ENCODE assay signal across 9 cellular contexts in genomic region chr19:49084206-49085019, GRCh38. TPM values are rescaled to one million over a fixed set of nuclear protein-coding genes. Genes with fewer than 3 reads are reported as not detected.
DNase-seq lines count a peak whose midpoint lies in the region; ATAC-seq, FAIRE-seq and TF ChIP-seq lines count a peak whose summit lies in the region.
"Had no signal": no experiment of that assay in that cellular context is flagged by ENCODE, and none has a peak within 500 bp of the region (broad histone marks: within the 10 kb centered on the region; RNA-seq: fewer than 3 reads in every experiment).

No MANE protein-coding gene starts in this region.

- 45 to 73% (median 65%) methylated on average over 26 of the region's 26 CpGs for WGBS in adipose tissue, 3 donors
- WGBS in HepG2 (ENCODE audit: low lambda C conversion rate) = 57% methylated on average over 26 of the region's 26 CpGs
- WGBS in thyroid gland, 2 donors = 51 to 56% methylated on average over 26 of the region's 26 CpGs

- CTCF ChIA-PET in HepG2 (lab: Yijun Ruan, JAX; ENCODE audit: low intra/inter-chr PET ratio, low total read pairs) = no interaction called here

- no peak for TF ChIP-seq RAD21 in HepG2 (CRISPR knock-in tag; IDR thresholded peaks at IDR 0.05)

- peak overlapping the region; percentile 98 to 100 for H3K4me3 Mint-ChIP-seq in activated T-cell treated with anti-CD3 and anti-CD28 coated beads, Interleukin-2, amount 50 U/mL, for 72 hours

- H3K36me3 Mint-ChIP-seq in activated T-cell treated with anti-CD3 and anti-CD28 coated beads, Interleukin-2, amount 50 U/mL, for 72 hours (ENCODE audit: insufficient read depth in 2 of 2) = peaks cover 8 to 18% of the 10 kb centered on the region in 2 donors

- no peak for TF ChIP-seq EP300 in HepG2 (IDR thresholded peaks at IDR 0.05; ENCODE audit: low read depth in 2 of 2, low read length in 2 of 2)
- TF ChIP-seq EP300 in HepG2 (CRISPR knock-in tag; IDR thresholded peaks at IDR 0.05; ENCODE audit: borderline replicate concordance) = no peak

- peaks cover 53% of the 10 kb centered on the region for H3K4me1 ChIP-seq in HepG2 (ENCODE audit: insufficient read depth, low read length)
- peaks cover 11 to 25% of the 10 kb centered on the region in 2 donors for H3K4me1 ChIP-seq in thyroid gland

- intact Hi-C loops in HepG2 (cut with micrococcal nuclease; ENCODE audit: unreplicated experiment) = no loop called here
- intact Hi-C loops in thyroid gland (cut with DNase I) = no loop called here
- intact Hi-C loops in sciatic nerve (cut with DNase I) = loop anchor here (10.0 kb wide), 1 partner anchor 60 kb away; no protein-coding TSS in a partner anchor

- H3K4me1 Mint-ChIP-seq in activated T-cell treated with anti-CD3 and anti-CD28 coated beads, Interleukin-2, amount 50 U/mL, for 72 hours (ENCODE audit: low read depth) = peaks cover 38% of the 10 kb centered on the region

- H3K27ac ChIP-seq in adipose tissue (ENCODE audit: low read depth, low read length) = peak overlapping the region; percentile 40
- peak overlapping the region; percentile 94 for H3K27ac ChIP-seq in HepG2 (ENCODE audit: extremely low read length, insufficient read depth, low read length)
- H3K27ac ChIP-seq in thyroid gland = peak overlapping the region; percentile 70 to 89 (median 79)

- BruUV-seq in HepG2 (replicated peaks; lab: Mats Ljungman, UMichigan) = no TSS peak

- H3K9me3 ChIP-seq in HepG2 (ENCODE audit: low read length) = no peaks in the 10 kb centered on the region; the same call in 1 of the 2 replicates
- H3K9me3 ChIP-seq in thyroid gland = no peaks in the 10 kb centered on the region

- H3K27me3 ChIP-seq in HepG2 (ENCODE audit: control insufficient read depth in 1 of 2, insufficient read depth in 2 of 2, low read length in 2 of 2) = no peaks in the 10 kb centered on the region; a peak in 1 of 5 replicates
- H3K27me3 ChIP-seq in thyroid gland = no peaks in the 10 kb centered on the region

- H3K4me2 ChIP-seq in HepG2 (ENCODE audit: low read depth, low read length) = peak overlapping the region; percentile 79

- H3K4me3 ChIP-seq in HepG2 (replicated peaks in 1 of 3; ENCODE audit: insufficient read depth in 1 of 3, low read depth in 2 of 3, low read length in 3 of 3) = peak overlapping the region; percentile 25 to 91 (median 45); a peak in 5 of 6 replicates
- peak overlapping the region in 1 of 3 donors; percentile 18 for H3K4me3 ChIP-seq in thyroid gland (replicated peaks in 1 of 3)

- FAIRE-seq in HepG2 (lab: Jason Lieb, UNC) (no peak), urothelium cell line (lab: Jason Lieb, UNC) (no peak)

- H3K36me3 ChIP-seq in HepG2 (replicated peaks in 1 of 2; ENCODE audit: control insufficient read depth in 1 of 2, insufficient read depth in 2 of 2, low read length in 2 of 2) (peaks cover 10 to 14% of the 10 kb centered on the region in 2 experiments), thyroid gland (peaks cover 0 to 3% of the 10 kb centered on the region in 2 donors)

- peak overlapping the region; percentile 99 for H3K9ac ChIP-seq in HepG2 (ENCODE audit: insufficient read depth, low read depth, low read length)

- H3K27me3 Mint-ChIP-seq in activated T-cell treated with anti-CD3 and anti-CD28 coated beads, Interleukin-2, amount 50 U/mL, for 72 hours (ENCODE audit: low read depth) = peaks cover 7% of the 10 kb centered on the region

- in situ Hi-C loops in HepG2 (cut with HindIII; ENCODE audit: extremely low pct_ligation_motif_present, low pct_unique_long_range_greater_than_20kb) = no loop called here

- no peak for DNase-seq in activated T-cell treated with anti-CD3 and anti-CD28 coated beads, Interleukin-2, amount 50 U/mL, for 72 hours
- no peak for DNase-seq in activated T-cell treated with anti-CD3 and anti-CD28 coated beads for 4 hours
- DNase-seq in HepG2 (ENCODE audit: low spot score) = no peak
- DNase-seq in thyroid gland = peak; percentile 42 to 43
- DNase-seq in C1 segment of cervical spinal cord (lab: John Stamatoyannopoulos, UW) = no peak
- DNase-seq in sciatic nerve (ENCODE audit: low spot score) = no peak
- no peak for DNase-seq in urothelium cell line (ENCODE audit: low spot score)

- H4K20me1 ChIP-seq in HepG2 (ENCODE audit: insufficient read depth, low read length) = peaks cover 33% of the 10 kb centered on the region

- peaks cover 38% of the 10 kb centered on the region for H3K79me2 ChIP-seq in HepG2 (ENCODE audit: insufficient read depth, low read length)

- H3K27ac Mint-ChIP-seq in activated T-cell treated with anti-CD3 and anti-CD28 coated beads, Interleukin-2, amount 50 U/mL, for 72 hours = peak overlapping the region; percentile 83

- TF ChIP-seq POLR2A in HepG2 (IDR thresholded peaks at IDR 0.05; ENCODE audit: insufficient read depth in 1 of 2, low read depth in 2 of 2, low read length in 2 of 2) (no peak), thyroid gland (IDR thresholded peaks at IDR 0.05) (no peak)

- POLR2A ChIA-PET in HepG2 (lab: Yijun Ruan, JAX) = no interaction called here

- H3K9me3 Mint-ChIP-seq in activated T-cell treated with anti-CD3 and anti-CD28 coated beads, Interleukin-2, amount 50 U/mL, for 72 hours = no peaks in the 10 kb centered on the region

- peak overlapping the region; percentile 24 for H2AFZ ChIP-seq in HepG2 (ENCODE audit: low read length)

- TF ChIP-seq CTCF in HepG2 (CRISPR knock-in tag; IDR thresholded peaks at IDR 0.05) (no peak), thyroid gland (IDR thresholded peaks at IDR 0.05) (no peak)

- no peak for ATAC-seq in activated T-cell treated with anti-CD3 and anti-CD28 coated beads, Interleukin-2, amount 50 U/mL, for 72 hours (replicated peaks in 1 of 2)
- ATAC-seq in HepG2 (peak; percentile 8; the same call in 2 of the 3 replicates), sciatic nerve (no peak)

RNA-seq across cellular contexts. Expression of gene SNRNP70, which starts 0.8 kb away (rescaled TPM):
- total RNA-seq in activated T-cell treated with anti-CD3 and anti-CD28 coated beads, Interleukin-2, amount 50 U/mL, for 72 hours = 100 to 1,000 TPM; 165 to 175 TPM
- polyA plus RNA-seq in adipose tissue (100 to 1,000 TPM; 170 to 188 (median 186) TPM), HepG2 (2011; rRNA removed) (210 and 272 TPM in 2 replicates)
- total RNA-seq in HepG2 (2016; rRNA removed; fragmentation: Illumina TruSeq; extraction: Trizol) (85.9 and 150 TPM in 2 replicates), thyroid gland (100 to 1,000 TPM; 253 to 388 (median 305) TPM), sciatic nerve (299 TPM)
- total RNA-seq in HepG2 (2016; cell fraction: cytosol; rRNA removed; fragmentation: Illumina TruSeq; extraction: Trizol; ENCODE audit: low read depth) = 11.5 and 14.5 TPM in 2 replicates
- 75.6 and 153 TPM in 2 replicates for total RNA-seq in HepG2 (2016; cell fraction: insoluble cytoplasmic fraction; rRNA removed; fragmentation: Illumina TruSeq; extraction: Trizol)
- 24.7 and 25.3 TPM in 2 replicates for total RNA-seq in HepG2 (2016; cell fraction: membrane; rRNA removed; fragmentation: Illumina TruSeq; extraction: Trizol)
- 111 and 131 TPM in 2 replicates for total RNA-seq in HepG2 (2016; cell fraction: nucleus; rRNA removed; fragmentation: Illumina TruSeq; extraction: Trizol)
- 54.3 and 101 TPM in 2 replicates for polyA plus RNA-seq in HepG2 (2011; cell fraction: cytosol; rRNA removed)
- 2,510 and 2,895 TPM in 2 replicates for polyA plus RNA-seq in HepG2 (2011; cell fraction: nucleus; rRNA removed)
- 150 and 238 TPM in 2 replicates for polyA plus RNA-seq in HepG2 (2012)
- 10.9 and 11.3 TPM in 2 replicates for polyA plus RNA-seq in HepG2 (2016; cell fraction: cytosol; fragmentation: Illumina TruSeq; extraction: Trizol; ENCODE audit: low read depth)
- 110 and 134 TPM in 2 replicates for polyA plus RNA-seq in HepG2 (2016; cell fraction: insoluble cytoplasmic fraction; fragmentation: Illumina TruSeq; extraction: Trizol; ENCODE audit: low read depth)
- polyA plus RNA-seq in HepG2 (2016; cell fraction: membrane; fragmentation: Illumina TruSeq; extraction: Trizol; ENCODE audit: low read depth) = 12.6 and 14.1 TPM in 2 replicates
- polyA plus RNA-seq in HepG2 (2016; cell fraction: nucleus; fragmentation: Illumina TruSeq; extraction: Trizol; ENCODE audit: insufficient read depth, low read depth) = 389 and 398 TPM in 2 replicates
- 69.0 and 98.0 TPM in 2 replicates for polyA minus RNA-seq in HepG2 (2011; rRNA and poly(A)+ RNA removed; ENCODE audit: low replicate concordance)
- polyA minus RNA-seq in HepG2 (2011; cell fraction: cytosol; rRNA and poly(A)+ RNA removed) = 31.5 and 36.6 TPM in 2 replicates
- 105 and 134 TPM in 2 replicates for polyA minus RNA-seq in HepG2 (2011; cell fraction: nucleus; rRNA and poly(A)+ RNA removed)

RNA-seq across cellular contexts. Expression of gene KCNA7, which starts 11.9 kb away (rescaled TPM):
- not detected for total RNA-seq in activated T-cell treated with anti-CD3 and anti-CD28 coated beads, Interleukin-2, amount 50 U/mL, for 72 hours
- polyA plus RNA-seq in adipose tissue (under 1 TPM in 1 of 3 donors, not detected in 2; 0.03 TPM), HepG2 (2011; rRNA removed) (not detected in 2 replicates)
- total RNA-seq in HepG2 (2016; rRNA removed; fragmentation: Illumina TruSeq; extraction: Trizol) (not detected in 2 replicates), thyroid gland (not detected), sciatic nerve (not detected)
- not detected in 2 replicates for total RNA-seq in HepG2 (2016; cell fraction: cytosol; rRNA removed; fragmentation: Illumina TruSeq; extraction: Trizol; ENCODE audit: low read depth)
- total RNA-seq in HepG2 (2016; cell fraction: insoluble cytoplasmic fraction; rRNA removed; fragmentation: Illumina TruSeq; extraction: Trizol) = not detected in 2 replicates
- total RNA-seq in HepG2 (2016; cell fraction: membrane; rRNA removed; fragmentation: Illumina TruSeq; extraction: Trizol) = not detected in 2 replicates
- total RNA-seq in HepG2 (2016; cell fraction: nucleus; rRNA removed; fragmentation: Illumina TruSeq; extraction: Trizol) = not detected in 2 replicates
- polyA plus RNA-seq in HepG2 (2011; cell fraction: cytosol; rRNA removed) = not detected in 2 replicates
- not detected in 2 replicates for polyA plus RNA-seq in HepG2 (2011; cell fraction: nucleus; rRNA removed)
- polyA plus RNA-seq in HepG2 (2012) = not detected in 2 replicates
- not detected in 2 replicates for polyA plus RNA-seq in HepG2 (2016; cell fraction: cytosol; fragmentation: Illumina TruSeq; extraction: Trizol; ENCODE audit: low read depth)
- polyA plus RNA-seq in HepG2 (2016; cell fraction: insoluble cytoplasmic fraction; fragmentation: Illumina TruSeq; extraction: Trizol; ENCODE audit: low read depth) = not detected in 2 replicates
- not detected in 2 replicates for polyA plus RNA-seq in HepG2 (2016; cell fraction: membrane; fragmentation: Illumina TruSeq; extraction: Trizol; ENCODE audit: low read depth)
- polyA plus RNA-seq in HepG2 (2016; cell fraction: nucleus; fragmentation: Illumina TruSeq; extraction: Trizol; ENCODE audit: insufficient read depth, low read depth) = not detected in 2 replicates
- polyA minus RNA-seq in HepG2 (2011; rRNA and poly(A)+ RNA removed; ENCODE audit: low replicate concordance) = not detected in 2 replicates
- not detected in 2 replicates for polyA minus RNA-seq in HepG2 (2011; cell fraction: cytosol; rRNA and poly(A)+ RNA removed)
- not detected in 2 replicates for polyA minus RNA-seq in HepG2 (2011; cell fraction: nucleus; rRNA and poly(A)+ RNA removed)

RNA-seq across cellular contexts. Expression of gene NTF4, which starts 19.8 kb away (rescaled TPM):
- not detected for total RNA-seq in activated T-cell treated with anti-CD3 and anti-CD28 coated beads, Interleukin-2, amount 50 U/mL, for 72 hours
- polyA plus RNA-seq in adipose tissue = under 1 TPM in 1 of 3 donors, not detected in 2; 0.09 TPM
- not detected in 2 replicates for total RNA-seq in HepG2 (2016; rRNA removed; fragmentation: Illumina TruSeq; extraction: Trizol)
- not detected in 2 replicates for total RNA-seq in HepG2 (2016; cell fraction: cytosol; rRNA removed; fragmentation: Illumina TruSeq; extraction: Trizol; ENCODE audit: low read depth)
- total RNA-seq in HepG2 (2016; cell fraction: insoluble cytoplasmic fraction; rRNA removed; fragmentation: Illumina TruSeq; extraction: Trizol) = not detected in 2 replicates
- not detected in 2 replicates for total RNA-seq in HepG2 (2016; cell fraction: membrane; rRNA removed; fragmentation: Illumina TruSeq; extraction: Trizol)
- total RNA-seq in HepG2 (2016; cell fraction: nucleus; rRNA removed; fragmentation: Illumina TruSeq; extraction: Trizol) = not detected in 2 replicates
- polyA plus RNA-seq in HepG2 (2011; rRNA removed) = not detected in 2 replicates
- not detected in 2 replicates for polyA plus RNA-seq in HepG2 (2011; cell fraction: cytosol; rRNA removed)
- polyA plus RNA-seq in HepG2 (2011; cell fraction: nucleus; rRNA removed) = not detected in 2 replicates
- polyA plus RNA-seq in HepG2 (2012) = not detected in 2 replicates
- polyA plus RNA-seq in HepG2 (2016; cell fraction: cytosol; fragmentation: Illumina TruSeq; extraction: Trizol; ENCODE audit: low read depth) = not detected in 2 replicates
- not detected in 2 replicates for polyA plus RNA-seq in HepG2 (2016; cell fraction: insoluble cytoplasmic fraction; fragmentation: Illumina TruSeq; extraction: Trizol; ENCODE audit: low read depth)
- not detected in 2 replicates for polyA plus RNA-seq in HepG2 (2016; cell fraction: membrane; fragmentation: Illumina TruSeq; extraction: Trizol; ENCODE audit: low read depth)
- polyA plus RNA-seq in HepG2 (2016; cell fraction: nucleus; fragmentation: Illumina TruSeq; extraction: Trizol; ENCODE audit: insufficient read depth, low read depth) = not detected in 2 replicates
- polyA minus RNA-seq in HepG2 (2011; rRNA and poly(A)+ RNA removed; ENCODE audit: low replicate concordance) = not detected in 2 replicates
- polyA minus RNA-seq in HepG2 (2011; cell fraction: cytosol; rRNA and poly(A)+ RNA removed) = not detected in 2 replicates
- polyA minus RNA-seq in HepG2 (2011; cell fraction: nucleus; rRNA and poly(A)+ RNA removed) = not detected in 2 replicates
- total RNA-seq in thyroid gland = under 1 TPM in 1 of 4 donors, not detected in 3; 0.33 TPM
- total RNA-seq in sciatic nerve = not detected
- total RNA-seq: SK-MEL-5 had no signal

RNA-seq across cellular contexts. Expression of gene CGB7, which starts 26.9 kb away (rescaled TPM):
- total RNA-seq in activated T-cell treated with anti-CD3 and anti-CD28 coated beads, Interleukin-2, amount 50 U/mL, for 72 hours = not detected
- polyA plus RNA-seq in adipose tissue = 1 to 10 TPM in 1 of 3 donors, under 1 TPM in 1, not detected in 1; 0.12 to 1.0 TPM
- not detected in 2 replicates for total RNA-seq in HepG2 (2016; rRNA removed; fragmentation: Illumina TruSeq; extraction: Trizol)
- not detected in 2 replicates for total RNA-seq in HepG2 (2016; cell fraction: cytosol; rRNA removed; fragmentation: Illumina TruSeq; extraction: Trizol; ENCODE audit: low read depth)
- not detected in 2 replicates for total RNA-seq in HepG2 (2016; cell fraction: insoluble cytoplasmic fraction; rRNA removed; fragmentation: Illumina TruSeq; extraction: Trizol)
- total RNA-seq in HepG2 (2016; cell fraction: membrane; rRNA removed; fragmentation: Illumina TruSeq; extraction: Trizol) = not detected in 2 replicates
- not detected in 2 replicates for total RNA-seq in HepG2 (2016; cell fraction: nucleus; rRNA removed; fragmentation: Illumina TruSeq; extraction: Trizol)
- polyA plus RNA-seq in HepG2 (2011; rRNA removed) = 0.07 and 0.08 TPM in 2 replicates
- polyA plus RNA-seq in HepG2 (2011; cell fraction: cytosol; rRNA removed) = not detected in 2 replicates
- polyA plus RNA-seq in HepG2 (2011; cell fraction: nucleus; rRNA removed) = 0.23 and 0.31 TPM in 2 replicates
- not detected in 2 replicates for polyA plus RNA-seq in HepG2 (2012)
- polyA plus RNA-seq in HepG2 (2016; cell fraction: cytosol; fragmentation: Illumina TruSeq; extraction: Trizol; ENCODE audit: low read depth) = not detected in 2 replicates
- polyA plus RNA-seq in HepG2 (2016; cell fraction: insoluble cytoplasmic fraction; fragmentation: Illumina TruSeq; extraction: Trizol; ENCODE audit: low read depth) = not detected in 2 replicates
- not detected in 2 replicates for polyA plus RNA-seq in HepG2 (2016; cell fraction: membrane; fragmentation: Illumina TruSeq; extraction: Trizol; ENCODE audit: low read depth)
- polyA plus RNA-seq in HepG2 (2016; cell fraction: nucleus; fragmentation: Illumina TruSeq; extraction: Trizol; ENCODE audit: insufficient read depth, low read depth) = not detected in 2 replicates
- polyA minus RNA-seq in HepG2 (2011; rRNA and poly(A)+ RNA removed; ENCODE audit: low replicate concordance) = not detected in 2 replicates
- not detected in 2 replicates for polyA minus RNA-seq in HepG2 (2011; cell fraction: cytosol; rRNA and poly(A)+ RNA removed)
- polyA minus RNA-seq in HepG2 (2011; cell fraction: nucleus; rRNA and poly(A)+ RNA removed) = not detected in 2 replicates
- total RNA-seq in thyroid gland = not detected
- not detected for total RNA-seq in sciatic nerve
- total RNA-seq: SK-MEL-5 had no signal

RNA-seq across cellular contexts. Expression of gene LIN7B, which starts 29.8 kb away (rescaled TPM):
- total RNA-seq in activated T-cell treated with anti-CD3 and anti-CD28 coated beads, Interleukin-2, amount 50 U/mL, for 72 hours = 1 to 10 TPM; 5.1 to 7.7 TPM
- polyA plus RNA-seq in adipose tissue (10 to 100 TPM in 1 of 3 donors, 1 to 10 TPM in 2; 4.3 to 12.9 (median 6.6) TPM), HepG2 (2011; rRNA removed) (7.6 and 8.6 TPM in 2 replicates)
- total RNA-seq in HepG2 (2016; rRNA removed; fragmentation: Illumina TruSeq; extraction: Trizol) (3.5 and 5.3 TPM in 2 replicates), thyroid gland (10 to 100 TPM; 10.5 to 17.7 (median 13.8) TPM), sciatic nerve (9.8 TPM)
- total RNA-seq in HepG2 (2016; cell fraction: cytosol; rRNA removed; fragmentation: Illumina TruSeq; extraction: Trizol; ENCODE audit: low read depth) = 5.6 and 7.0 TPM in 2 replicates
- 2.9 and 5.2 TPM in 2 replicates for total RNA-seq in HepG2 (2016; cell fraction: insoluble cytoplasmic fraction; rRNA removed; fragmentation: Illumina TruSeq; extraction: Trizol)
- 6.4 and 6.9 TPM in 2 replicates for total RNA-seq in HepG2 (2016; cell fraction: membrane; rRNA removed; fragmentation: Illumina TruSeq; extraction: Trizol)
- total RNA-seq in HepG2 (2016; cell fraction: nucleus; rRNA removed; fragmentation: Illumina TruSeq; extraction: Trizol) = 3.4 and 4.1 TPM in 2 replicates
- polyA plus RNA-seq in HepG2 (2011; cell fraction: cytosol; rRNA removed) = 5.0 and 9.3 TPM in 2 replicates
- 15.9 and 17.9 TPM in 2 replicates for polyA plus RNA-seq in HepG2 (2011; cell fraction: nucleus; rRNA removed)
- 3.9 and 4.2 TPM in 2 replicates for polyA plus RNA-seq in HepG2 (2012)
- 4.7 and 5.8 TPM in 2 replicates for polyA plus RNA-seq in HepG2 (2016; cell fraction: cytosol; fragmentation: Illumina TruSeq; extraction: Trizol; ENCODE audit: low read depth)
- polyA plus RNA-seq in HepG2 (2016; cell fraction: insoluble cytoplasmic fraction; fragmentation: Illumina TruSeq; extraction: Trizol; ENCODE audit: low read depth) = 3.3 and 3.7 TPM in 2 replicates
- polyA plus RNA-seq in HepG2 (2016; cell fraction: membrane; fragmentation: Illumina TruSeq; extraction: Trizol; ENCODE audit: low read depth) = 2.7 and 6.8 TPM in 2 replicates
- polyA plus RNA-seq in HepG2 (2016; cell fraction: nucleus; fragmentation: Illumina TruSeq; extraction: Trizol; ENCODE audit: insufficient read depth, low read depth) = 8.3 and 9.6 TPM in 2 replicates
- polyA minus RNA-seq in HepG2 (2011; rRNA and poly(A)+ RNA removed; ENCODE audit: low replicate concordance) = 3.8 and 4.0 TPM in 2 replicates
- polyA minus RNA-seq in HepG2 (2011; cell fraction: cytosol; rRNA and poly(A)+ RNA removed) = 0.88 and 1.7 TPM in 2 replicates
- 4.9 and 8.3 TPM in 2 replicates for polyA minus RNA-seq in HepG2 (2011; cell fraction: nucleus; rRNA and poly(A)+ RNA removed)

Comparison
In these comparisons a context has a peak if more than half of its experiments do, and no peak if none do; other contexts are left out.
1. DNase-seq: peak in thyroid gland (2 of 2); none in activated T-cell treated with anti-CD3 and anti-CD28 coated beads, Interleukin-2, amount 50 U/mL, for 72 hours (0 of 2), activated T-cell treated with anti-CD3 and anti-CD28 coated beads for 4 hours (single experiment), HepG2 (single experiment), C1 segment of cervical spinal cord (0 of 14), sciatic nerve (single experiment) and urothelium cell line (single experiment).
2. H3K27ac ChIP-seq: peak in every context shown above with its lines; median percentile 94 in HepG2; 79 in thyroid gland; 40 in adipose tissue.